1 cellular context compared by ENCODE assay signal in the genomic region with DNA sequence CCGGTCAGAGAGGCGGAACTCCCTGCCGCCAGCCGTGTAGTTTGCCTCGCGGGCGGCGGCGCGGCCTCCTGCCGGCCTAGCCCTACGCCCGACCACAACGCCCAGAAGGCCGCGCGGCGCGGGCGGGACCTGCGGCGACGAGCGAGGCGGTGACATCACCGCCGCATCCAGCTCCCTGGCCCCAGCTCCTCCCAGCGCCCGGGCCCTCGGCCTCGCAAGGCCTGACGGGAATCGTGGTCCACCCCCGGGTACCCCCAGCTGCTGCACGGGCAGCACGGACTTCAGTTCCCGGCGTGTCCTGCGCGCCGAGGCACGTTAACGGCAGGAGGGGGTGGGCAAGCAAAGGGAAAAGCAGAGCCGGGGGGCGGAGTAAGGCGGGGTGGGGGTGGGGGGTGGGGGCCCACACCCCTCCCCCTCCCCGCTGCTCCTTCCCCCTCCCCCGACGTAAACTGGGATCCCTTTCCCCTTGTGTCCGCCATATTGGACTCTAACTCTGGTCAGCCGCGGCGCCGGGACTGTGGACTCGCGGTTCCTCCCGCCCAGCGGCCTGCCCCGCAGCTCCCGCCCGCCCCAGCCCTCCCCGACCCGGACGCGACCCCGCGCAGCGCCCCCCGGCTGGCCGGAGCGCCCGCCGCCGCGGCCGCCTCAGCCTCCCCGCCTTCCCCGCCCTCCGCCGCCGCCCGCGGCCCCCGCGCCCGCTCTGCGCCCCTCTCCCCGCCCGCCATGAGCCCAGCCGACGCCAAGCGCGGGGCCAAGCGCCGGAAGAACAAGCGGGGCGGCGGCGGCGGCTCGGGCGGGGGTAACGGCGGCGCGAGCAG.
TF ChIP-seq lines count a peak whose summit lies in the region.

A gene with protein sequence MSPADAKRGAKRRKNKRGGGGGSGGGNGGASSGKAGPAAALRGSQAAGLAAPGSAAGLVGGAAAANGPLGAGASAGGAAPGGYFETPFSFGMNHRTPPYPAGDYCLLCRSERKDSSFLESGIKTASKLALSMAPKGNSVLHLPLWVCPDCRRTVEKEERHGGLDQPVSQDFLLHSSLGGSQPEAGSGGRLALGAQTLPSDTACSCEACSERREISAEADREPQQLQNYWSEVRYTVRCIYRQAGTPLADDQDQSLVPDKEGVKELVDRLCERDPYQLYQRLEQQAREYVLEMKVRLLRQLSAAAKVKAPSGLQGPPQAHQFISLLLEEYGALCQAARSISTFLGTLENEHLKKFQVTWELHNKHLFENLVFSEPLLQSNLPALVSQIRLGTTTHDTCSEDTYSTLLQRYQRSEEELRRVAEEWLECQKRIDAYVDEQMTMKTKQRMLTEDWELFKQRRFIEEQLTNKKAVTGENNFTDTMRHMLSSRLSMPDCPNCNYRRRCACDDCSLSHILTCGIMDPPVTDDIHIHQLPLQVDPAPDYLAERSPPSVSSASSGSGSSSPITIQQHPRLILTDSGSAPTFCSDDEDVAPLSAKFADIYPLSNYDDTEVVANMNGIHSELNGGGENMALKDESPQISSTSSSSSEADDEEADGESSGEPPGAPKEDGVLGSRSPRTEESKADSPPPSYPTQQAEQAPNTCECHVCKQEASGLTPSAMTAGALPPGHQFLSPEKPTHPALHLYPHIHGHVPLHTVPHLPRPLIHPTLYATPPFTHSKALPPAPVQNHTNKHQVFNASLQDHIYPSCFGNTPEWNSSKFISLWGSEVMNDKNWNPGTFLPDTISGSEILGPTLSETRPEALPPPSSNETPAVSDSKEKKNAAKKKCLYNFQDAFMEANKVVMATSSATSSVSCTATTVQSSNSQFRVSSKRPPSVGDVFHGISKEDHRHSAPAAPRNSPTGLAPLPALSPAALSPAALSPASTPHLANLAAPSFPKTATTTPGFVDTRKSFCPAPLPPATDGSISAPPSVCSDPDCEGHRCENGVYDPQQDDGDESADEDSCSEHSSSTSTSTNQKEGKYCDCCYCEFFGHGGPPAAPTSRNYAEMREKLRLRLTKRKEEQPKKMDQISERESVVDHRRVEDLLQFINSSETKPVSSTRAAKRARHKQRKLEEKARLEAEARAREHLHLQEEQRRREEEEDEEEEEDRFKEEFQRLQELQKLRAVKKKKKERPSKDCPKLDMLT (N-terminal part only) (plus strand): TSS at position 455 of the 818 bp plus-strand sequence. CDS start 269 bp downstream, at position 724.

TF ChIP-seq in HCT116, 20 proteins besides CTCF, POLR2A, EP300 and RAD21 (continued from another document):
- TF ChIP-seq YY1 (IDR thresholded peaks at IDR 0.05; ENCODE audit: extremely low read depth, insufficient replicate concordance, low read depth, low read length) (peak; percentile 87), POLR2AphosphoS5 (IDR thresholded peaks at IDR 0.05; ENCODE audit: low read depth, low read length) (peak; percentile 82), ZNF274 (IDR thresholded peaks at IDR 0.05; ENCODE audit: low read depth, low read length) (no peak), EGR1 (IDR thresholded peaks at IDR 0.05; ENCODE audit: low read depth) (peak; percentile 71), EZH2 (IDR thresholded peaks at IDR 0.05) (no peak)
- TF ChIP-seq, protein P1, sequence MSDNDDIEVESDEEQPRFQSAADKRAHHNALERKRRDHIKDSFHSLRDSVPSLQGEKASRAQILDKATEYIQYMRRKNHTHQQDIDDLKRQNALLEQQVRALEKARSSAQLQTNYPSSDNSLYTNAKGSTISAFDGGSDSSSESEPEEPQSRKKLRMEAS (IDR thresholded peaks at IDR 0.05) = no peak
